ENCODE assay signal across 17 cellular contexts in genomic region chr1:53249706-53250105, GRCh38. TPM values are rescaled to one million over a fixed set of nuclear protein-coding genes. Genes with fewer than 3 reads are reported as not detected.
DNase-seq lines count a peak whose midpoint lies in the region; ATAC-seq and TF ChIP-seq lines count a peak whose summit lies in the region.
"Had no signal": no experiment of that assay in that cellular context is flagged by ENCODE, and none has a peak within 500 bp of the region (broad histone marks: within the 10 kb centered on the region; RNA-seq: fewer than 3 reads in every experiment).

No MANE protein-coding gene starts in this region.

- no peak overlapping the region for H3K4ac ChIP-seq in IMR-90 (ENCODE audit: low read depth, low read length)

- H2BK5ac ChIP-seq in IMR-90 (ENCODE audit: low read depth, low read length, poor library complexity, severe bottlenecking): no peak overlapping the region

- no peak for ATAC-seq in IMR-90 (ENCODE audit: low read depth)
- ATAC-seq: activated naive CD8-positive, alpha-beta T cell treated with anti-CD3 and anti-CD28 coated beads, Interleukin-2, amount 50 U/mL, for 24 hours had no signal

- H3K79me1 ChIP-seq in IMR-90 (ENCODE audit: low read depth in 1 of 2, low read length in 2 of 2): no peaks in the 10 kb centered on the region

- H2AK5ac ChIP-seq in IMR-90 (ENCODE audit: low read depth, low read length): no peak overlapping the region

- POLR2A ChIA-PET in IMR-90 (lab: Charles Lee; ENCODE audit: unreplicated experiment): no interaction called here

- no peaks in the 10 kb centered on the region for H3K36me3 ChIP-seq in IMR-90 (ENCODE audit: control insufficient read depth, insufficient read depth, low read length)
- H3K36me3 ChIP-seq: breast epithelium, neural progenitor cell, thoracic aorta had no signal

- no peaks in the 10 kb centered on the region for H3K4me1 Mint-ChIP-seq in nephron
- H3K4me1 Mint-ChIP-seq: activated CD4-positive, alpha-beta T cell treated with anti-CD3 and anti-CD28 coated beads, Interleukin-2, amount 10 ng/mL, durations not matched to agents 24 days and 14 days; activated naive CD8-positive, alpha-beta T cell treated with anti-CD3 and anti-CD28 coated beads, Interleukin-2, amount 50 U/mL, for 24 hours; neural progenitor cell had no signal

- H4K91ac ChIP-seq in IMR-90 (ENCODE audit: insufficient read depth, low read depth, low read length): peak overlapping the region; percentile 38; the same call in 1 of the 2 replicates

- intact Hi-C loops in IMR-90 (cut with micrococcal nuclease): no loop called here

- in situ Hi-C loops in IMR-90 (cut with MboI; ENCODE audit: low sequenced_read_pairs) (no loop called here), SK-MEL-5 (cut with HindIII; ENCODE audit: low pct_unique_long_range_greater_than_20kb, low sequenced_read_pairs) (no loop called here)

- no peak overlapping the region; the same call in none of the 2 replicates for H2BK20ac ChIP-seq in IMR-90 (ENCODE audit: low read depth, low read length)

- 83% methylated on average over 1 of the region's 3 CpGs; no CpG with 5 or more reads in 1 of the 2 experiments for WGBS in IMR-90 (ENCODE audit: extremely low coverage in 2 of 2, insufficient read length in 1 of 2), 2 experiments

- TF ChIP-seq CTCF in IMR-90 (conservative IDR thresholded peaks at IDR 0.05; ENCODE audit: low read depth, low read length): no peak
- TF ChIP-seq CTCF in nephron (IDR thresholded peaks at IDR 0.05; ENCODE audit: unreplicated experiment in 3 of 3): no peak

- peaks cover 15% of the 10 kb centered on the region for H3K9me1 ChIP-seq in IMR-90 (ENCODE audit: insufficient read depth, low read length)

- H4K5ac ChIP-seq in IMR-90 (ENCODE audit: low read depth, low read length): no peak overlapping the region

- H3K4me3 ChIP-seq in IMR-90 (ENCODE audit: insufficient read depth, low read depth, low read length): no peak overlapping the region
- H3K4me3 ChIP-seq: breast epithelium, neural progenitor cell, thoracic aorta had no signal

- no peak overlapping the region for H3K18ac ChIP-seq in IMR-90 (ENCODE audit: low read depth, low read length)

- H3K27ac Mint-ChIP-seq in nephron: peak overlapping the region in 2 of 3 experiments; percentile 3 to 80
- H3K27ac Mint-ChIP-seq: activated naive CD8-positive, alpha-beta T cell treated with anti-CD3 and anti-CD28 coated beads, Interleukin-2, amount 50 U/mL, for 24 hours; dendritic cell treated with granulocyte-macrophage colony-stimulating factor and Interleukin-4, amounts not matched to agents 40 ng/mL and 50 ng/mL, for 4 days; neural progenitor cell had no signal

- no peak overlapping the region for H3K4me3 Mint-ChIP-seq in nephron
- H3K4me3 Mint-ChIP-seq: activated CD4-positive, alpha-beta T cell treated with anti-CD3 and anti-CD28 coated beads, Interleukin-2, amount 10 ng/mL, durations not matched to agents 24 days and 14 days; activated naive CD8-positive, alpha-beta T cell treated with anti-CD3 and anti-CD28 coated beads, Interleukin-2, amount 50 U/mL, for 24 hours; dendritic cell treated with granulocyte-macrophage colony-stimulating factor and Interleukin-4, amounts not matched to agents 40 ng/mL and 50 ng/mL, for 4 days; neural progenitor cell had no signal

- H3K56ac ChIP-seq in IMR-90 (ENCODE audit: extremely low read depth, insufficient read depth, low read length): no peak overlapping the region

- no peak overlapping the region for H3K9ac ChIP-seq in IMR-90 (ENCODE audit: low read depth, low read length)
- H3K9ac ChIP-seq: neural progenitor cell had no signal

- H3K14ac ChIP-seq in IMR-90 (replicated peaks; ENCODE audit: low read depth, low read length): no peak overlapping the region

- DNase-seq in D341Med (ENCODE audit: low spot score) (peak; percentile 76), IMR-90 (no peak), SK-MEL-5 (ENCODE audit: low read depth, low spot score) (peak; percentile 51), hepatic stellate cell (ENCODE audit: low spot score) (no peak)
- no peak for DNase-seq in activated CD4-positive, alpha-beta T cell treated with anti-CD3 and anti-CD28 coated beads, Interleukin-2, amount 50 U/mL, for 4 hours
- DNase-seq in stimulated activated CD4-positive, alpha-beta T cell treated with anti-CD3 and anti-CD28 coated beads, Interleukin-12 subunit alpha, Interleukin-12 subunit beta, amount 100 ng/mL, for 4 hours: no peak
- DNase-seq: activated CD4-positive, alpha-beta T cell treated with anti-CD3 and anti-CD28 coated beads, Interleukin-2, amount 10 ng/mL, durations not matched to agents 24 days and 14 days; activated naive CD8-positive, alpha-beta T cell treated with anti-CD3 and anti-CD28 coated beads, Interleukin-2, amount 50 U/mL, for 24 hours; COR-L47; H7; NCI-H1105 treated with DMSO at 0.1 percent for 48 hours; NCI-H226 had no signal

- H4K20me1 ChIP-seq in IMR-90 (ENCODE audit: insufficient read depth, low read length): no peaks in the 10 kb centered on the region

- dilution Hi-C loops in IMR-90 (cut with HindIII; ENCODE audit: low sequenced_read_pairs, unreplicated experiment): no loop called here

- peak overlapping the region; percentile 38; the same call in 2 of the 3 replicates for H2BK15ac ChIP-seq in IMR-90 (ENCODE audit: low read depth, low read length)

- no peak overlapping the region for H4K8ac ChIP-seq in IMR-90 (ENCODE audit: low read depth in 2 of 2, low read length in 2 of 2)

- H3K23ac ChIP-seq in IMR-90 (ENCODE audit: low read depth, low read length): no peak overlapping the region

- no peak overlapping the region for H3K27ac ChIP-seq in IMR-90 (ENCODE audit: insufficient read depth, low read length)
- H3K27ac ChIP-seq: breast epithelium, neural progenitor cell, thoracic aorta had no signal

- no peaks in the 10 kb centered on the region for H3K27me3 ChIP-seq in IMR-90 (ENCODE audit: control insufficient read depth, insufficient read depth, low read length)
- H3K27me3 ChIP-seq: breast epithelium, neural progenitor cell had no signal

- no peak overlapping the region for H2AK9ac ChIP-seq in IMR-90 (replicated peaks; ENCODE audit: low read depth, low read length, poor library complexity)

- no TSS peak for BruUV-seq in IMR-90 (replicated peaks; lab: Mats Ljungman, UMichigan)

- no peaks in the 10 kb centered on the region for H3K27me3 Mint-ChIP-seq in nephron (ENCODE audit: low read depth)
- H3K27me3 Mint-ChIP-seq: activated CD4-positive, alpha-beta T cell treated with anti-CD3 and anti-CD28 coated beads, Interleukin-2, amount 10 ng/mL, durations not matched to agents 24 days and 14 days; activated naive CD8-positive, alpha-beta T cell treated with anti-CD3 and anti-CD28 coated beads, Interleukin-2, amount 50 U/mL, for 24 hours; dendritic cell treated with granulocyte-macrophage colony-stimulating factor and Interleukin-4, amounts not matched to agents 40 ng/mL and 50 ng/mL, for 4 days had no signal

- H3K4me2 ChIP-seq in IMR-90 (ENCODE audit: low read depth, low read length): no peak overlapping the region
- H3K4me2 ChIP-seq: neural progenitor cell had no signal

- H2AFZ ChIP-seq in IMR-90 (replicated peaks; ENCODE audit: low read length, poor library complexity): no peak overlapping the region
- H2AFZ ChIP-seq: neural progenitor cell had no signal

- H2BK120ac ChIP-seq in IMR-90 (ENCODE audit: low read depth, low read length): 0 out of 2 replicates have a peak overlapping the region, but pooled peaks have one; percentile 21

- no peak for TF ChIP-seq POLR2A in IMR-90 (IDR thresholded peaks at IDR 0.05; ENCODE audit: low read depth, low read length)

- no peak for TF ChIP-seq RAD21 in IMR-90 (IDR thresholded peaks at IDR 0.05; ENCODE audit: low read length)

- no peaks in the 10 kb centered on the region for H3K9me3 Mint-ChIP-seq in nephron
- H3K9me3 Mint-ChIP-seq: activated CD4-positive, alpha-beta T cell treated with anti-CD3 and anti-CD28 coated beads, Interleukin-2, amount 10 ng/mL, durations not matched to agents 24 days and 14 days; activated naive CD8-positive, alpha-beta T cell treated with anti-CD3 and anti-CD28 coated beads, Interleukin-2, amount 50 U/mL, for 24 hours; dendritic cell treated with granulocyte-macrophage colony-stimulating factor and Interleukin-4, amounts not matched to agents 40 ng/mL and 50 ng/mL, for 4 days; neural progenitor cell had no signal

- CTCF ChIA-PET in IMR-90 (lab: Yijun Ruan, JAX): no interaction called here

- no peaks in the 10 kb centered on the region for H3K9me3 ChIP-seq in IMR-90 (ENCODE audit: control insufficient read depth, insufficient read depth, low read length)
- H3K9me3 ChIP-seq: breast epithelium, thoracic aorta had no signal

- peaks cover 9% of the 10 kb centered on the region for H3K36me3 Mint-ChIP-seq in nephron (ENCODE audit: low read depth)

- peaks cover 10% of the 10 kb centered on the region for H3K4me1 ChIP-seq in IMR-90 (ENCODE audit: control insufficient read depth, insufficient read depth, low read length)
- H3K4me1 ChIP-seq: breast epithelium, neural progenitor cell had no signal

TF ChIP-seq in IMR-90, 13 proteins besides CTCF, POLR2A, EP300 and RAD21 (continues in another document):
- no peak for TF ChIP-seq CEBPB (IDR thresholded peaks at IDR 0.05; ENCODE audit: low read depth, low read length)
- no peak for TF ChIP-seq RCOR1 (IDR thresholded peaks at IDR 0.05; ENCODE audit: insufficient replicate concordance, low read length)
- TF ChIP-seq MXI1 (IDR thresholded peaks at IDR 0.05; ENCODE audit: borderline replicate concordance, low read depth, low read length): no peak

RNA-seq across cellular contexts. Expression of gene MAGOH, which starts 11.4 kb away (rescaled TPM):
- 3.8 and 26.4 TPM in 2 replicates for total RNA-seq in IMR-90 (2012; rRNA removed)
- polyA plus RNA-seq in IMR-90 (2012; rRNA removed): 19.0 and 26.3 TPM in 2 replicates
- polyA plus RNA-seq in IMR-90 (2012; cell fraction: cytosol; rRNA removed): 2.2 and 3.2 TPM in 2 replicates
- 0.38 and 5.7 TPM in 2 replicates for polyA plus RNA-seq in IMR-90 (2012; cell fraction: nucleus; rRNA removed; ENCODE audit: low replicate concordance)
- 37.7 and 45.4 TPM in 2 replicates for total RNA-seq in SK-MEL-5 (2014; rRNA removed; shearing (Covaris generic))
- polyA plus RNA-seq in SK-MEL-5 (2015; cell fraction: cytosol; rRNA removed): 50.1 and 66.0 TPM in 2 replicates
- 11.4 and 17.6 TPM in 2 replicates for polyA plus RNA-seq in SK-MEL-5 (2015; cell fraction: nucleus; rRNA removed)

RNA-seq across cellular contexts. Expression of gene CZIB, which starts 29.3 kb away (rescaled TPM):
- 37.5 and 41.0 TPM in 2 replicates for total RNA-seq in IMR-90 (2012; rRNA removed)
- 55.5 and 58.9 TPM in 2 replicates for polyA plus RNA-seq in IMR-90 (2012; rRNA removed)
- 29.8 and 38.7 TPM in 2 replicates for polyA plus RNA-seq in IMR-90 (2012; cell fraction: cytosol; rRNA removed)
- polyA plus RNA-seq in IMR-90 (2012; cell fraction: nucleus; rRNA removed; ENCODE audit: low replicate concordance): 40.0 and 112 TPM in 2 replicates
- total RNA-seq in SK-MEL-5 (2014; rRNA removed; shearing (Covaris generic)): 36.0 and 40.7 TPM in 2 replicates
- polyA plus RNA-seq in SK-MEL-5 (2015; cell fraction: cytosol; rRNA removed): 27.4 and 31.0 TPM in 2 replicates
- polyA plus RNA-seq in SK-MEL-5 (2015; cell fraction: nucleus; rRNA removed): 204 and 205 TPM in 2 replicates

RNA-seq across cellular contexts. Expression of gene CPT2, which starts 53.1 kb away (rescaled TPM):
- total RNA-seq in IMR-90 (2012; rRNA removed): 14.2 and 16.0 TPM in 2 replicates
- polyA plus RNA-seq in IMR-90 (2012; rRNA removed): 13.6 and 15.8 TPM in 2 replicates
- 7.7 and 11.3 TPM in 2 replicates for polyA plus RNA-seq in IMR-90 (2012; cell fraction: cytosol; rRNA removed)
- 5.3 and 8.3 TPM in 2 replicates for polyA plus RNA-seq in IMR-90 (2012; cell fraction: nucleus; rRNA removed; ENCODE audit: low replicate concordance)
- 28.2 and 32.1 TPM in 2 replicates for total RNA-seq in SK-MEL-5 (2014; rRNA removed; shearing (Covaris generic))
- 31.0 and 34.9 TPM in 2 replicates for polyA plus RNA-seq in SK-MEL-5 (2015; cell fraction: cytosol; rRNA removed)
- polyA plus RNA-seq in SK-MEL-5 (2015; cell fraction: nucleus; rRNA removed): 6.8 and 12.2 TPM in 2 replicates

Comparison
In these comparisons a context has a peak if more than half of its experiments do, and no peak if none do; other contexts are left out.
1. DNase-seq: peak in D341Med (single experiment) and SK-MEL-5 (single experiment); none in IMR-90 (single experiment), hepatic stellate cell (single experiment), activated CD4-positive, alpha-beta T cell treated with anti-CD3 and anti-CD28 coated beads, Interleukin-2, amount 50 U/mL, for 4 hours (0 of 2) and stimulated activated CD4-positive, alpha-beta T cell treated with anti-CD3 and anti-CD28 coated beads, Interleukin-12 subunit alpha, Interleukin-12 subunit beta, amount 100 ng/mL, for 4 hours (single experiment).